In the genomic region with DNA sequence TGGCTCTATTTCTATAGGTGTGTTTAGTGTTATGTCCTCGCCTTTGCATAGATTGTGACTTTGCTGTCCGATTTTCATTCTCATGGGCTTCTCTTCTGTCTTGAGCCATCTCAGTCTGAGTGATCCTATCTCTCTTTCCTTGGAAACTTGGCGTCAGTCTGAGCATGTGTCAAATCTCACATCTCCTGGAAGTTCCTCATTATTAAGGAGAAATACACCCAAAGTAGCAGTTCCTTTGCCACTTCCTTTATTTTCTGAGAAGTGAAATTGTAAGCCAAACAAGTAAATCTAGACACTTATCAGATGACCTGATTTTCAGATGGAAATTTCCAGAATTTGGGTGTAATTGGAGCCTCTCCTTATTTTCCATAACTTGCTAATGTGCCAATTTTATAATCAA, we compare ENCODE assay signal across 1 cellular context.
TF ChIP-seq lines count a peak whose summit lies in the region.

No MANE protein-coding gene starts in this region.

TF ChIP-seq in HepG2, 621 proteins besides CTCF, POLR2A, EP300 and RAD21 (continued from another document):
- TF ChIP-seq ZFYVE20 (CRISPR knock-in tag; IDR thresholded peaks at IDR 0.05; ENCODE audit: borderline replicate concordance, low read depth) (no peak), ZNF589 (CRISPR knock-in tag; conservative IDR thresholded peaks at IDR 0.05) (no peak), NFYC (CRISPR knock-in tag; IDR thresholded peaks at IDR 0.05) (no peak), PRMT3 (CRISPR knock-in tag; IDR thresholded peaks at IDR 0.05; ENCODE audit: borderline replicate concordance, low read depth) (no peak), ZNF557 (CRISPR knock-in tag; IDR thresholded peaks at IDR 0.05) (no peak)
